10 cellular contexts compared by ENCODE assay signal in the genomic region with DNA sequence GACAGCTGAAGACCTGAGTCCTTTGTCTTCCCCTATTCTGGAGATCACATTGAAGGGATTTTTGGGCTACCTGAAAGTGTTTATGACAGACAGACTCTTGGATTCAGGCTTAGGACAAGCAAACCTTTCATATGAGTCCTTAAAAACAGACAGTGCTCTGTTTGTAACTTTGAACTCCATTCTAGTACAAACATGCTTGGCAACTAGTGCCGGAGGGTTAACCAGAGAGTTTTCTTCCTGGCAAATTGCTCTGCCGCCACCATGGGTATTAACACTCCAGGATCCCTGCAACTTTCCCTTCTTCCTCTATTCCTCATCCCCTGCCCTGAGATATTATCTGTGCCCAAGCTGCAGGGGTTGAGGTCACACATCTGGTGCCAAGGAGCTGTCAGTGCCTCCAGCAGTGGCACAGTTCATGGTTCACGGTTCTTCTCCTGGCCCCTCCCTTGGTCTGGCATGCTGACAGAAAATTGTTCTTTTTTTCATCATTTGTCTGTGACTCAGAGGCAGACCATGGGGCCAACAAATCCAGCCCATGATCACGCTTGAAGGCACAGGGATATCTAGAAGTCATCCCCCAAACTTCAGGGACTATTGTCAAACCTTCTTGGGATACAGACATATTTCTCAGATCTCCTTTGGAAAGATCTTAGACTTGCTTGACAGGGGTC.
DNase-seq lines count a peak whose midpoint lies in the region; ATAC-seq and TF ChIP-seq lines count a peak whose summit lies in the region.
"Had no signal": no experiment of that assay in that cellular context is flagged by ENCODE, and none has a peak within 500 bp of the region (broad histone marks: within the 10 kb centered on the region; RNA-seq: fewer than 3 reads in every experiment).

No MANE protein-coding gene starts in this region.

- TF ChIP-seq CTCF in hepatocyte (IDR thresholded peaks at IDR 0.05; ENCODE audit: poor library complexity) (no peak), tibial artery (IDR thresholded peaks at IDR 0.05) (no peak)

- H2AFZ ChIP-seq in hepatocyte: no peak overlapping the region

- no peaks in the 10 kb centered on the region for H4K20me1 ChIP-seq in hepatocyte (ENCODE audit: insufficient read depth, poor library complexity, severe bottlenecking)

- no peaks in the 10 kb centered on the region for H3K9me3 ChIP-seq in hepatocyte (ENCODE audit: low read depth)
- H3K9me3 ChIP-seq in tibial artery: no peaks in the 10 kb centered on the region
- H3K9me3 ChIP-seq: Peyer's patch had no signal

- no peaks in the 10 kb centered on the region for H3K27me3 ChIP-seq in hepatocyte
- no peaks in the 10 kb centered on the region for H3K27me3 ChIP-seq in tibial artery
- H3K27me3 ChIP-seq: Peyer's patch had no signal

- intact Hi-C loops in tibial artery (cut with DNase I; ENCODE audit: low total_unique reads): loop anchor here (10.0 kb wide), 1 partner anchor 71 kb away; no protein-coding TSS in a partner anchor

- H3K27ac Mint-ChIP-seq in activated T-cell treated with anti-CD3 and anti-CD28 coated beads, Interleukin-2, amount 50 U/mL, for 72 hours: peak overlapping the region; percentile 84
- peak overlapping the region; percentile 89 for H3K27ac Mint-ChIP-seq in activated T-helper 17 cell treated with anti-CD3 and anti-CD28 coated beads, Interleukin-2, amount 50 U/mL, for 72 hours

- peak overlapping the region; percentile 47 to 64 for H3K4me3 Mint-ChIP-seq in activated T-cell treated with anti-CD3 and anti-CD28 coated beads, Interleukin-2, amount 50 U/mL, for 72 hours
- peak overlapping the region; percentile 48 for H3K4me3 Mint-ChIP-seq in activated T-helper 17 cell treated with anti-CD3 and anti-CD28 coated beads, Interleukin-2, amount 50 U/mL, for 72 hours

- H3K79me2 ChIP-seq in hepatocyte: peaks cover 37% of the 10 kb centered on the region

- H3K9me3 Mint-ChIP-seq in activated T-cell treated with anti-CD3 and anti-CD28 coated beads, Interleukin-2, amount 50 U/mL, for 72 hours: no peaks in the 10 kb centered on the region
- no peaks in the 10 kb centered on the region for H3K9me3 Mint-ChIP-seq in activated T-helper 17 cell treated with anti-CD3 and anti-CD28 coated beads, Interleukin-2, amount 50 U/mL, for 72 hours

- peaks cover 9 to 12% of the 10 kb centered on the region in 2 donors for H3K36me3 Mint-ChIP-seq in activated T-cell treated with anti-CD3 and anti-CD28 coated beads, Interleukin-2, amount 50 U/mL, for 72 hours (ENCODE audit: insufficient read depth in 2 of 2)
- H3K36me3 Mint-ChIP-seq in activated T-helper 17 cell treated with anti-CD3 and anti-CD28 coated beads, Interleukin-2, amount 50 U/mL, for 72 hours (ENCODE audit: low read depth): peaks cover 51% of the 10 kb centered on the region

- H3K4me1 ChIP-seq in hepatocyte (ENCODE audit: insufficient read depth): peaks cover 12% of the 10 kb centered on the region
- H3K4me1 ChIP-seq in tibial artery: peaks cover 0 to 60% (median 16%) of the 10 kb centered on the region in 4 donors

- H3K27ac ChIP-seq in hepatocyte: peak overlapping the region; percentile 25
- H3K27ac ChIP-seq in tibial artery: peak overlapping the region; percentile 12 to 33
- H3K27ac ChIP-seq: Peyer's patch had no signal

- peak; percentile 55 to 56 for DNase-seq in activated T-cell treated with anti-CD3 and anti-CD28 coated beads, Interleukin-2, amount 50 U/mL, for 72 hours
- DNase-seq in activated T-cell treated with anti-CD3 and anti-CD28 coated beads for 4 hours (no peak), hepatocyte (ENCODE audit: low spot score) (no peak), tibial artery (peak; percentile 68 to 79), T-helper 9 cell (no peak)
- DNase-seq in activated CD4-positive, CD25-positive, alpha-beta regulatory T cell (lab: John Stamatoyannopoulos, UW): no peak
- DNase-seq: DND-41 had no signal

- H3K4me1 Mint-ChIP-seq in activated T-cell treated with anti-CD3 and anti-CD28 coated beads, Interleukin-2, amount 50 U/mL, for 72 hours (ENCODE audit: low read depth): peaks cover 94% of the 10 kb centered on the region
- H3K4me1 Mint-ChIP-seq in activated T-helper 17 cell treated with anti-CD3 and anti-CD28 coated beads, Interleukin-2, amount 50 U/mL, for 72 hours: peaks cover 39% of the 10 kb centered on the region

- H3K4me3 ChIP-seq in hepatocyte (no peak overlapping the region), tibial artery (no peak overlapping the region)
- H3K4me3 ChIP-seq: Peyer's patch had no signal

- H3K4me2 ChIP-seq in hepatocyte: no peak overlapping the region

- H3K9me2 ChIP-seq in hepatocyte (replicated peaks; ENCODE audit: insufficient read depth): no peaks in the 10 kb centered on the region

- peak; percentile 53 to 68 for ATAC-seq in activated T-cell treated with anti-CD3 and anti-CD28 coated beads, Interleukin-2, amount 50 U/mL, for 72 hours (replicated peaks in 1 of 2)
- ATAC-seq in activated T-helper 17 cell treated with anti-CD3 and anti-CD28 coated beads, Interleukin-2, amount 50 U/mL, for 72 hours (replicated peaks): peak; percentile 41
- ATAC-seq in GM21423 (IDR thresholded peaks at IDR 0.05; ENCODE audit: unreplicated experiment): no peak

- H3K36me3 ChIP-seq in hepatocyte (replicated peaks; ENCODE audit: insufficient read depth, low read depth): no peaks in the 10 kb centered on the region
- no peaks in the 10 kb centered on the region for H3K36me3 ChIP-seq in tibial artery
- H3K36me3 ChIP-seq: Peyer's patch had no signal

- no peaks in the 10 kb centered on the region for H3K27me3 Mint-ChIP-seq in activated T-cell treated with anti-CD3 and anti-CD28 coated beads, Interleukin-2, amount 50 U/mL, for 72 hours (ENCODE audit: low read depth)
- no peaks in the 10 kb centered on the region for H3K27me3 Mint-ChIP-seq in activated T-helper 17 cell treated with anti-CD3 and anti-CD28 coated beads, Interleukin-2, amount 50 U/mL, for 72 hours

- WGBS in hepatocyte (ENCODE audit: low lambda C conversion rate, missing lambda C conversion rate): 72% methylated on average over 4 of the region's 4 CpGs

Comparison
In these comparisons a context has a peak if more than half of its experiments do, and no peak if none do; other contexts are left out.
1. DNase-seq: peak in activated T-cell treated with anti-CD3 and anti-CD28 coated beads, Interleukin-2, amount 50 U/mL, for 72 hours (2 of 2) and tibial artery (2 of 2); none in activated T-cell treated with anti-CD3 and anti-CD28 coated beads for 4 hours (single experiment), hepatocyte (single experiment), T-helper 9 cell (single experiment) and activated CD4-positive, CD25-positive, alpha-beta regulatory T cell (0 of 4).